22 cellular contexts compared by ENCODE assay signal in genomic region chr5:72294473-72294872, GRCh38. TPM values are rescaled to one million over a fixed set of nuclear protein-coding genes. Genes with fewer than 3 reads are reported as not detected.
A peak's percentile ranks its signal among the peaks of the same experiment; 100 is the strongest.
DNase-seq lines count a peak whose midpoint lies in the region; ATAC-seq and TF ChIP-seq lines count a peak whose summit lies in the region.
"Had no signal": no experiment of that assay in that cellular context is flagged by ENCODE, and none has a peak within 500 bp of the region (broad histone marks: within the 10 kb centered on the region; RNA-seq: fewer than 3 reads in every experiment).

No MANE protein-coding gene starts in this region.

- H3K9me3 Mint-ChIP-seq in activated naive CD8-positive, alpha-beta T cell treated with anti-CD3 and anti-CD28 coated beads, Interleukin-2, amount 50 U/mL, for 24 hours, result no peaks in the 10 kb centered on the region
- peaks cover 4 to 5% of the 10 kb centered on the region in 2 donors for H3K9me3 Mint-ChIP-seq in stimulated activated naive B cell treated with anti-CD40 and anti-IgM and Interleukin-4, amounts not matched to agents 10 μg/mL and 1 μg/mL and 100 μg/mL, for 72 hours
- H3K9me3 Mint-ChIP-seq: activated T-cell treated with anti-CD3 and anti-CD28 coated beads, Interleukin-2, amount 50 U/mL, for 72 hours; CD14-positive monocyte; naive thymus-derived CD8-positive, alpha-beta T cell had no signal

- ATAC-seq in activated naive CD8-positive, alpha-beta T cell treated with anti-CD3 and anti-CD28 coated beads, Interleukin-2, amount 50 U/mL, for 24 hours, result no peak
- no peak for ATAC-seq in stimulated activated naive B cell treated with anti-CD40 and anti-IgM and Interleukin-4, amounts not matched to agents 10 μg/mL and 1 μg/mL and 100 μg/mL, for 72 hours (replicated peaks)
- ATAC-seq in HG03460 (IDR thresholded peaks at IDR 0.05; ENCODE audit: unreplicated experiment) (no peak), HG02759 (IDR thresholded peaks at IDR 0.05; ENCODE audit: unreplicated experiment) (no peak)
- ATAC-seq: activated T-cell treated with anti-CD3 and anti-CD28 coated beads, Interleukin-2, amount 50 U/mL, for 72 hours; naive thymus-derived CD8-positive, alpha-beta T cell had no signal

- no peaks in the 10 kb centered on the region for H3K27me3 Mint-ChIP-seq in activated naive CD8-positive, alpha-beta T cell treated with anti-CD3 and anti-CD28 coated beads, Interleukin-2, amount 50 U/mL, for 24 hours
- H3K27me3 Mint-ChIP-seq in stimulated activated naive B cell treated with anti-CD40 and anti-IgM and Interleukin-4, amounts not matched to agents 10 μg/mL and 1 μg/mL and 100 μg/mL, for 72 hours, result no peaks in the 10 kb centered on the region
- H3K27me3 Mint-ChIP-seq: naive thymus-derived CD8-positive, alpha-beta T cell had no signal

- no peaks in the 10 kb centered on the region for H3K9me2 ChIP-seq in Karpas-422 (replicated peaks; ENCODE audit: insufficient read depth, low read length)

- H4K20me1 ChIP-seq in Karpas-422 (ENCODE audit: insufficient read depth, low read depth, low read length), result no peaks in the 10 kb centered on the region

- no peaks in the 10 kb centered on the region for H3K27me3 ChIP-seq in Karpas-422 (ENCODE audit: low read length)
- H3K27me3 ChIP-seq: transverse colon had no signal

- H3K4me2 ChIP-seq in Karpas-422 (ENCODE audit: low read depth, low read length, poor library complexity, severe bottlenecking), result peak overlapping the region; percentile 61

- DNase-seq in GM12865 (ENCODE audit: low read depth), result peak; percentile 45
- DNase-seq in Karpas-422, result no peak
- no peak for DNase-seq in activated naive CD8-positive, alpha-beta T cell treated with anti-CD3 and anti-CD28 coated beads, Interleukin-2, amount 50 U/mL, for 24 hours
- no peak for DNase-seq in stimulated activated naive B cell treated with anti-CD40 and anti-IgM and Interleukin-4, amounts not matched to agents 10 μg/mL and 1 μg/mL and 100 μg/mL, for 72 hours
- no peak for DNase-seq in SHP77 (lab: John Stamatoyannopoulos, UW)
- DNase-seq: activated CD4-positive, alpha-beta T cell treated with anti-CD3 and anti-CD28 coated beads, Interleukin-2, amount 50 U/mL, for 1 hour; activated naive CD4-positive, alpha-beta T cell treated with Interleukin-2 at 50 U/mL for 16 hours; activated T-cell treated with anti-CD3 and anti-CD28 coated beads, Interleukin-2, amount 50 U/mL, for 72 hours; amniotic stem cell; effector CD8-positive, alpha-beta T cell; midbrain; naive thymus-derived CD8-positive, alpha-beta T cell; NCI-H146; NCI-H510A; SHP77 treated with DMSO at 0.1 percent for 48 hours; SW 1271; T-helper 9 cell; transverse colon had no signal

- TF ChIP-seq CTCF in GM12865 (IDR thresholded peaks at IDR 0.05; ENCODE audit: insufficient read depth, low read depth, low read length, missing control alignments), result no peak

- H3K9ac ChIP-seq in Karpas-422 (ENCODE audit: low read length), result peak overlapping the region; percentile 41

- peaks cover 100% of the 10 kb centered on the region for H3K4me1 ChIP-seq in Karpas-422 (ENCODE audit: low read length)

- H3K79me2 ChIP-seq in Karpas-422 (ENCODE audit: low read length), result peaks cover 75% of the 10 kb centered on the region

- H3K27ac Mint-ChIP-seq in activated naive CD8-positive, alpha-beta T cell treated with anti-CD3 and anti-CD28 coated beads, Interleukin-2, amount 50 U/mL, for 24 hours, result peak overlapping the region; percentile 74
- peak overlapping the region; percentile 74 for H3K27ac Mint-ChIP-seq in stimulated activated naive B cell treated with anti-CD40 and anti-IgM and Interleukin-4, amounts not matched to agents 10 μg/mL and 1 μg/mL and 100 μg/mL, for 72 hours
- H3K27ac Mint-ChIP-seq: activated T-cell treated with anti-CD3 and anti-CD28 coated beads, Interleukin-2, amount 50 U/mL, for 72 hours; CD14-positive monocyte had no signal

- H3K4me3 ChIP-seq in GM12865 (ENCODE audit: low read depth, low read length) (peak overlapping the region; percentile 53), Karpas-422 (ENCODE audit: low read length) (peak overlapping the region; percentile 10)
- H3K4me3 ChIP-seq: transverse colon had no signal

- H2AFZ ChIP-seq in Karpas-422 (ENCODE audit: low read length), result no peak overlapping the region

- no peak overlapping the region for H3K4me3 Mint-ChIP-seq in activated naive CD8-positive, alpha-beta T cell treated with anti-CD3 and anti-CD28 coated beads, Interleukin-2, amount 50 U/mL, for 24 hours
- H3K4me3 Mint-ChIP-seq in stimulated activated naive B cell treated with anti-CD40 and anti-IgM and Interleukin-4, amounts not matched to agents 10 μg/mL and 1 μg/mL and 100 μg/mL, for 72 hours, result peak overlapping the region; percentile 59 to 67
- H3K4me3 Mint-ChIP-seq: activated T-cell treated with anti-CD3 and anti-CD28 coated beads, Interleukin-2, amount 50 U/mL, for 72 hours; CD14-positive monocyte had no signal

- peak overlapping the region; percentile 93 for H3K27ac ChIP-seq in Karpas-422 (ENCODE audit: low read length)
- H3K27ac ChIP-seq: epithelial cell of prostate, transverse colon had no signal

- H3K4me1 Mint-ChIP-seq in activated naive CD8-positive, alpha-beta T cell treated with anti-CD3 and anti-CD28 coated beads, Interleukin-2, amount 50 U/mL, for 24 hours, result peaks cover 20% of the 10 kb centered on the region
- H3K4me1 Mint-ChIP-seq in stimulated activated naive B cell treated with anti-CD40 and anti-IgM and Interleukin-4, amounts not matched to agents 10 μg/mL and 1 μg/mL and 100 μg/mL, for 72 hours, result peaks cover 34 to 59% of the 10 kb centered on the region in 2 donors

- peaks cover 61% of the 10 kb centered on the region for H3K36me3 Mint-ChIP-seq in activated naive CD8-positive, alpha-beta T cell treated with anti-CD3 and anti-CD28 coated beads, Interleukin-2, amount 50 U/mL, for 24 hours (ENCODE audit: low read depth)
- H3K36me3 Mint-ChIP-seq in stimulated activated naive B cell treated with anti-CD40 and anti-IgM and Interleukin-4, amounts not matched to agents 10 μg/mL and 1 μg/mL and 100 μg/mL, for 72 hours, result peaks cover 36 to 63% of the 10 kb centered on the region in 2 donors

- peaks cover 28% of the 10 kb centered on the region; the same call in 1 of the 2 replicates for H3K36me3 ChIP-seq in Karpas-422 (ENCODE audit: insufficient read depth, low read length)

- H3K9me3 ChIP-seq in Karpas-422 (ENCODE audit: low read length), result no peaks in the 10 kb centered on the region
- H3K9me3 ChIP-seq: transverse colon had no signal

RNA-seq across cellular contexts. Expression of gene MRPS27, which starts 25.6 kb away (rescaled TPM):
- 87.4 and 120 TPM in 2 replicates for total RNA-seq in Karpas-422 (2014; rRNA removed; shearing (Covaris generic); ENCODE audit: low replicate concordance)

RNA-seq across cellular contexts. Expression of gene PTCD2, which starts 25.7 kb away (rescaled TPM):
- total RNA-seq in Karpas-422 (2014; rRNA removed; shearing (Covaris generic); ENCODE audit: low replicate concordance), result 9.2 and 24.9 TPM in 2 replicates
